Comparison of ENCODE assay signal across 1 cellular context in the genomic region with DNA sequence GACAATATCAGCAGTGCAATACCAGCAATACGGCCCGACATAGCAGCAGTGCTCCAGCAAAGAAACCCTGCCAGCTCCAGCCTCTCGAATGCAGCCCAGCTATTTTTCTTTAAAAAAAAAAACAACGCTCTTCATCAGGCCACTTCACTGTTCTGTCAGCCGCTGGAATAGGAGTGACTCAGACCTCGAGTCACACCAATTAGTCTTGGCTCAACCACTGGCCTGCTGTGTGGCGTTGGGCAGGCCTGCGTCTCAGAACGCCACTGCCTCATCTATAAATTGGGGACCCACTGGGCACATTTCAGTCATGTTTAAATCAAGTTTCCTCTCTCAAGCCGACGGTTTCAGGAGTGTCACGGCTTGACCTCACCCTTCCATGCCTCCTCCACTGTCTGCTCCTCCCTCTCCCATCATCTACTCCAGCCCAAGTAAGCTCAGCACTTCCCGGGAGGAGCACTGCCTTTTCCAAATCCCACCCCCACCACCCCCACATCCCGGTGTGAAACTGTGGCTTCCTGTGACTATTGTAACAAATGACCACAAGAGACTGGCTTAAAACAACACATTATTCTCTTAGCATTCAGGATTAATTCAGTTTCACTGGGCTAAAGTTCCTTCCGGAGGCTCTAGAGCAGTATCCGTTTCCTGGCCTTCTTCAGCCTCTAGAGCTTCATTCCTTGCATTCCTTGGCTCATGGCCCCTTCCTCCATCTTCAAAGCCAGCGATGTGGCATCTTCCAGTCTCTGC.
TF ChIP-seq lines count a peak whose summit lies in the region.

No MANE protein-coding gene starts in this region.

TF ChIP-seq in H1, 55 proteins besides CTCF, POLR2A, EP300 and RAD21:
- TF ChIP-seq, protein P1, sequence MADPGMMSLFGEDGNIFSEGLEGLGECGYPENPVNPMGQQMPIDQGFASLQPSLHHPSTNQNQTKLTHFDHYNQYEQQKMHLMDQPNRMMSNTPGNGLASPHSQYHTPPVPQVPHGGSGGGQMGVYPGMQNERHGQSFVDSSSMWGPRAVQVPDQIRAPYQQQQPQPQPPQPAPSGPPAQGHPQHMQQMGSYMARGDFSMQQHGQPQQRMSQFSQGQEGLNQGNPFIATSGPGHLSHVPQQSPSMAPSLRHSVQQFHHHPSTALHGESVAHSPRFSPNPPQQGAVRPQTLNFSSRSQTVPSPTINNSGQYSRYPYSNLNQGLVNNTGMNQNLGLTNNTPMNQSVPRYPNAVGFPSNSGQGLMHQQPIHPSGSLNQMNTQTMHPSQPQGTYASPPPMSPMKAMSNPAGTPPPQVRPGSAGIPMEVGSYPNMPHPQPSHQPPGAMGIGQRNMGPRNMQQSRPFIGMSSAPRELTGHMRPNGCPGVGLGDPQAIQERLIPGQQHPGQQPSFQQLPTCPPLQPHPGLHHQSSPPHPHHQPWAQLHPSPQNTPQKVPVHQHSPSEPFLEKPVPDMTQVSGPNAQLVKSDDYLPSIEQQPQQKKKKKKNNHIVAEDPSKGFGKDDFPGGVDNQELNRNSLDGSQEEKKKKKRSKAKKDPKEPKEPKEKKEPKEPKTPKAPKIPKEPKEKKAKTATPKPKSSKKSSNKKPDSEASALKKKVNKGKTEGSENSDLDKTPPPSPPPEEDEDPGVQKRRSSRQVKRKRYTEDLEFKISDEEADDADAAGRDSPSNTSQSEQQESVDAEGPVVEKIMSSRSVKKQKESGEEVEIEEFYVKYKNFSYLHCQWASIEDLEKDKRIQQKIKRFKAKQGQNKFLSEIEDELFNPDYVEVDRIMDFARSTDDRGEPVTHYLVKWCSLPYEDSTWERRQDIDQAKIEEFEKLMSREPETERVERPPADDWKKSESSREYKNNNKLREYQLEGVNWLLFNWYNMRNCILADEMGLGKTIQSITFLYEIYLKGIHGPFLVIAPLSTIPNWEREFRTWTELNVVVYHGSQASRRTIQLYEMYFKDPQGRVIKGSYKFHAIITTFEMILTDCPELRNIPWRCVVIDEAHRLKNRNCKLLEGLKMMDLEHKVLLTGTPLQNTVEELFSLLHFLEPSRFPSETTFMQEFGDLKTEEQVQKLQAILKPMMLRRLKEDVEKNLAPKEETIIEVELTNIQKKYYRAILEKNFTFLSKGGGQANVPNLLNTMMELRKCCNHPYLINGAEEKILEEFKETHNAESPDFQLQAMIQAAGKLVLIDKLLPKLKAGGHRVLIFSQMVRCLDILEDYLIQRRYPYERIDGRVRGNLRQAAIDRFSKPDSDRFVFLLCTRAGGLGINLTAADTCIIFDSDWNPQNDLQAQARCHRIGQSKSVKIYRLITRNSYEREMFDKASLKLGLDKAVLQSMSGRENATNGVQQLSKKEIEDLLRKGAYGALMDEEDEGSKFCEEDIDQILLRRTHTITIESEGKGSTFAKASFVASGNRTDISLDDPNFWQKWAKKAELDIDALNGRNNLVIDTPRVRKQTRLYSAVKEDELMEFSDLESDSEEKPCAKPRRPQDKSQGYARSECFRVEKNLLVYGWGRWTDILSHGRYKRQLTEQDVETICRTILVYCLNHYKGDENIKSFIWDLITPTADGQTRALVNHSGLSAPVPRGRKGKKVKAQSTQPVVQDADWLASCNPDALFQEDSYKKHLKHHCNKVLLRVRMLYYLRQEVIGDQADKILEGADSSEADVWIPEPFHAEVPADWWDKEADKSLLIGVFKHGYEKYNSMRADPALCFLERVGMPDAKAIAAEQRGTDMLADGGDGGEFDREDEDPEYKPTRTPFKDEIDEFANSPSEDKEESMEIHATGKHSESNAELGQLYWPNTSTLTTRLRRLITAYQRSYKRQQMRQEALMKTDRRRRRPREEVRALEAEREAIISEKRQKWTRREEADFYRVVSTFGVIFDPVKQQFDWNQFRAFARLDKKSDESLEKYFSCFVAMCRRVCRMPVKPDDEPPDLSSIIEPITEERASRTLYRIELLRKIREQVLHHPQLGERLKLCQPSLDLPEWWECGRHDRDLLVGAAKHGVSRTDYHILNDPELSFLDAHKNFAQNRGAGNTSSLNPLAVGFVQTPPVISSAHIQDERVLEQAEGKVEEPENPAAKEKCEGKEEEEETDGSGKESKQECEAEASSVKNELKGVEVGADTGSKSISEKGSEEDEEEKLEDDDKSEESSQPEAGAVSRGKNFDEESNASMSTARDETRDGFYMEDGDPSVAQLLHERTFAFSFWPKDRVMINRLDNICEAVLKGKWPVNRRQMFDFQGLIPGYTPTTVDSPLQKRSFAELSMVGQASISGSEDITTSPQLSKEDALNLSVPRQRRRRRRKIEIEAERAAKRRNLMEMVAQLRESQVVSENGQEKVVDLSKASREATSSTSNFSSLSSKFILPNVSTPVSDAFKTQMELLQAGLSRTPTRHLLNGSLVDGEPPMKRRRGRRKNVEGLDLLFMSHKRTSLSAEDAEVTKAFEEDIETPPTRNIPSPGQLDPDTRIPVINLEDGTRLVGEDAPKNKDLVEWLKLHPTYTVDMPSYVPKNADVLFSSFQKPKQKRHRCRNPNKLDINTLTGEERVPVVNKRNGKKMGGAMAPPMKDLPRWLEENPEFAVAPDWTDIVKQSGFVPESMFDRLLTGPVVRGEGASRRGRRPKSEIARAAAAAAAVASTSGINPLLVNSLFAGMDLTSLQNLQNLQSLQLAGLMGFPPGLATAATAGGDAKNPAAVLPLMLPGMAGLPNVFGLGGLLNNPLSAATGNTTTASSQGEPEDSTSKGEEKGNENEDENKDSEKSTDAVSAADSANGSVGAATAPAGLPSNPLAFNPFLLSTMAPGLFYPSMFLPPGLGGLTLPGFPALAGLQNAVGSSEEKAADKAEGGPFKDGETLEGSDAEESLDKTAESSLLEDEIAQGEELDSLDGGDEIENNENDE (IDR thresholded peaks at IDR 0.05; ENCODE audit: insufficient replicate concordance, low read length), result no peak
- no peak for TF ChIP-seq SIRT6 (IDR thresholded peaks at IDR 0.05; ENCODE audit: low read length)
- no peak for TF ChIP-seq TAF1 (IDR thresholded peaks at IDR 0.05; ENCODE audit: low read depth, low read length)
- no peak for TF ChIP-seq GABPA (IDR thresholded peaks at IDR 0.05; ENCODE audit: borderline replicate concordance, insufficient read depth, low read length)
- TF ChIP-seq HDAC6 (IDR thresholded peaks at IDR 0.05; ENCODE audit: low read depth, low read length), result no peak
- no peak for TF ChIP-seq EGR1 (IDR thresholded peaks at IDR 0.05; ENCODE audit: borderline replicate concordance, low read depth, low read length)
- TF ChIP-seq, protein P2, sequence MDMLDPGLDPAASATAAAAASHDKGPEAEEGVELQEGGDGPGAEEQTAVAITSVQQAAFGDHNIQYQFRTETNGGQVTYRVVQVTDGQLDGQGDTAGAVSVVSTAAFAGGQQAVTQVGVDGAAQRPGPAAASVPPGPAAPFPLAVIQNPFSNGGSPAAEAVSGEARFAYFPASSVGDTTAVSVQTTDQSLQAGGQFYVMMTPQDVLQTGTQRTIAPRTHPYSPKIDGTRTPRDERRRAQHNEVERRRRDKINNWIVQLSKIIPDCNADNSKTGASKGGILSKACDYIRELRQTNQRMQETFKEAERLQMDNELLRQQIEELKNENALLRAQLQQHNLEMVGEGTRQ (IDR thresholded peaks at IDR 0.05; ENCODE audit: low read length), result no peak
- TF ChIP-seq SP4 (IDR thresholded peaks at IDR 0.05; ENCODE audit: low read length), result no peak
- TF ChIP-seq CBX8 (IDR thresholded peaks at IDR 0.05; ENCODE audit: borderline replicate concordance, low read depth, low read length), result no peak
- TF ChIP-seq CREB1 (IDR thresholded peaks at IDR 0.05), result no peak
- no peak for TF ChIP-seq TAF7 (optimal IDR thresholded peaks at IDR 0.05; ENCODE audit: borderline replicate concordance, low read depth, low read length)
- no peak for TF ChIP-seq POLR2AphosphoS5 (IDR thresholded peaks at IDR 0.05; ENCODE audit: low read depth, low read length)
- TF ChIP-seq FOSL1 (IDR thresholded peaks at IDR 0.05; ENCODE audit: insufficient read depth, low read depth, low read length), result no peak
- no peak for TF ChIP-seq BACH1 (IDR thresholded peaks at IDR 0.05; ENCODE audit: low read length)
- TF ChIP-seq RBBP5 (IDR thresholded peaks at IDR 0.05; ENCODE audit: borderline replicate concordance, low read depth, low read length), result no peak
